Comparison of ENCODE assay signal across 10 cellular contexts in genomic region chr20:3041818-3042504, GRCh38. TPM values are rescaled to one million over a fixed set of nuclear protein-coding genes. Genes with fewer than 3 reads are reported as not detected.
A peak's percentile ranks its signal among the peaks of the same experiment; 100 is the strongest.
DNase-seq lines count a peak whose midpoint lies in the region; ATAC-seq and TF ChIP-seq lines count a peak whose summit lies in the region.
"Had no signal": no experiment of that assay in that cellular context is flagged by ENCODE, and none has a peak within 500 bp of the region (broad histone marks: within the 10 kb centered on the region; RNA-seq: fewer than 3 reads in every experiment).

No MANE protein-coding gene starts in this region.

- peak overlapping the region in 1 of 2 experiments; percentile 10; a peak in 1 of 4 replicates for H4K8ac ChIP-seq in IMR-90 (ENCODE audit: low read depth in 2 of 2, low read length in 2 of 2)

- peaks cover 14% of the 10 kb centered on the region for H3K36me3 Mint-ChIP-seq in mesothelial cell of epicardium
- H3K36me3 Mint-ChIP-seq in T-cell = peaks cover 18% of the 10 kb centered on the region

- no peaks in the 10 kb centered on the region for H3K9me3 ChIP-seq in IMR-90 (ENCODE audit: control insufficient read depth, insufficient read depth, low read length)
- H3K9me3 ChIP-seq in Karpas-422 (ENCODE audit: low read length) = no peaks in the 10 kb centered on the region

- peak overlapping the region; percentile 50; the same call in 1 of the 2 replicates for H3K27ac ChIP-seq in IMR-90 (ENCODE audit: insufficient read depth, low read length)
- H3K27ac ChIP-seq in cingulate gyrus (ENCODE audit: low read depth, low read length) = peak overlapping the region; percentile 41
- no peak overlapping the region for H3K27ac ChIP-seq in Karpas-422 (ENCODE audit: low read length)

- H3K36me3 ChIP-seq in IMR-90 (ENCODE audit: control insufficient read depth, insufficient read depth, low read length) = peaks cover 30% of the 10 kb centered on the region
- H3K36me3 ChIP-seq in Karpas-422 (ENCODE audit: insufficient read depth, low read length) = no peaks in the 10 kb centered on the region; the same call in 1 of the 2 replicates

- peak overlapping the region; percentile 15; the same call in 1 of the 2 replicates for H3K4me3 ChIP-seq in AG04449 (ENCODE audit: low read depth, low read length)
- no peak overlapping the region for H3K4me3 ChIP-seq in IMR-90 (ENCODE audit: insufficient read depth, low read depth, low read length)
- no peak overlapping the region for H3K4me3 ChIP-seq in Karpas-422 (ENCODE audit: low read length)

- peak overlapping the region; percentile 90 for H3K27ac Mint-ChIP-seq in mesothelial cell of epicardium
- peak overlapping the region in 1 of 2 donors; percentile 46 for H3K27ac Mint-ChIP-seq in T-cell

- intact Hi-C loops in IMR-90 (cut with micrococcal nuclease) = no loop called here

- CTCF ChIA-PET in AG04449 (lab: Yijun Ruan, JAX) = interaction anchor here (1.8 to 2.4 kb wide), 2 partner anchors 11 kb away, joined by 4 to 9 read pairs; no protein-coding TSS in a partner anchor
- CTCF ChIA-PET in IMR-90 (lab: Yijun Ruan, JAX) = interaction anchor here (0.7 kb wide), 1 partner anchor 41 kb away, joined by 3 read pairs; no protein-coding TSS in a partner anchor
- CTCF ChIA-PET in T-cell (lab: Charles Lee) = interaction anchor here in 1 of 2 donors (0.6 kb wide), 1 partner anchor 210 kb away, joined by 4 read pairs; no protein-coding TSS in a partner anchor

- H3K56ac ChIP-seq in IMR-90 (ENCODE audit: extremely low read depth, insufficient read depth, low read length) = no peak overlapping the region

- H3K4me1 ChIP-seq in IMR-90 (ENCODE audit: control insufficient read depth, insufficient read depth, low read length) (peaks cover 11% of the 10 kb centered on the region), Karpas-422 (ENCODE audit: low read length) (peaks cover 23% of the 10 kb centered on the region)

- no peak overlapping the region for H2AK5ac ChIP-seq in IMR-90 (ENCODE audit: low read depth, low read length)

- no peak overlapping the region for H2AK9ac ChIP-seq in IMR-90 (replicated peaks; ENCODE audit: low read depth, low read length, poor library complexity)

- TF ChIP-seq CTCF in AG04449 (IDR thresholded peaks at IDR 0.05; ENCODE audit: insufficient read depth, low read length, missing control alignments) (no peak), IMR-90 (conservative IDR thresholded peaks at IDR 0.05; ENCODE audit: low read depth, low read length) (no peak), mesothelial cell of epicardium (IDR thresholded peaks at IDR 0.05; ENCODE audit: unreplicated experiment) (no peak)

- H3K9me2 ChIP-seq in Karpas-422 (replicated peaks; ENCODE audit: insufficient read depth, low read length) = no peaks in the 10 kb centered on the region

- peak overlapping the region; percentile 60; the same call in 1 of the 2 replicates for H3K23ac ChIP-seq in IMR-90 (ENCODE audit: low read depth, low read length)

- H3K27me3 ChIP-seq in IMR-90 (ENCODE audit: control insufficient read depth, insufficient read depth, low read length) (no peaks in the 10 kb centered on the region), Karpas-422 (ENCODE audit: low read length) (no peaks in the 10 kb centered on the region)

- H3K18ac ChIP-seq in IMR-90 (ENCODE audit: low read depth, low read length) = no peak overlapping the region

- DNase-seq in AG04449 (ENCODE audit: low read depth, low spot score) = no peak
- DNase-seq in IMR-90 = peak; percentile 4
- DNase-seq in mesothelial cell of epicardium (ENCODE audit: low spot score in 2 of 2, unreplicated experiment in 2 of 2) = no peak
- no peak for DNase-seq in Karpas-422
- no peak for DNase-seq in T-cell
- DNase-seq: H7, small intestine had no signal

- H2AFZ ChIP-seq in IMR-90 (replicated peaks; ENCODE audit: low read length, poor library complexity) = no peak overlapping the region
- H2AFZ ChIP-seq in Karpas-422 (ENCODE audit: low read length) = no peak overlapping the region

- no peak overlapping the region for H2BK15ac ChIP-seq in IMR-90 (ENCODE audit: low read depth, low read length)

- no peak overlapping the region; the same call in none of the 2 replicates for H3K9ac ChIP-seq in IMR-90 (ENCODE audit: low read depth, low read length)
- H3K9ac ChIP-seq in Karpas-422 (ENCODE audit: low read length) = no peak overlapping the region

- in situ Hi-C loops in IMR-90 (cut with MboI; ENCODE audit: low sequenced_read_pairs) = no loop called here

- H2BK5ac ChIP-seq in IMR-90 (ENCODE audit: low read depth, low read length, poor library complexity, severe bottlenecking) = peak overlapping the region; percentile 7

- ATAC-seq in IMR-90 (ENCODE audit: low read depth) (no peak), GM21526 (IDR thresholded peaks at IDR 0.05; ENCODE audit: low FRiP score, unreplicated experiment) (no peak), T-cell (replicated peaks in 1 of 4) (no peak), GM21723 (IDR thresholded peaks at IDR 0.05; ENCODE audit: unreplicated experiment) (no peak)

- H4K20me1 ChIP-seq in IMR-90 (ENCODE audit: insufficient read depth, low read length) = peaks cover 6% of the 10 kb centered on the region
- 0 out of 2 replicates have a peak, but pooled peaks cover 2% of the 10 kb centered on the region for H4K20me1 ChIP-seq in Karpas-422 (ENCODE audit: insufficient read depth, low read depth, low read length)

- H3K4me1 Mint-ChIP-seq in mesothelial cell of epicardium (peaks cover 21% of the 10 kb centered on the region), T-cell (peaks cover 12 to 15% (median 13%) of the 10 kb centered on the region in 3 donors)

- peaks cover 5 to 9% of the 10 kb centered on the region in 2 experiments for H3K79me1 ChIP-seq in IMR-90 (ENCODE audit: low read depth in 1 of 2, low read length in 2 of 2)

- no peak for TF ChIP-seq RAD21 in IMR-90 (IDR thresholded peaks at IDR 0.05; ENCODE audit: low read length)

- 0 out of 2 replicates have a peak overlapping the region, but pooled peaks have one; percentile 24 for H3K14ac ChIP-seq in IMR-90 (replicated peaks; ENCODE audit: low read depth, low read length)

- WGBS in IMR-90 (ENCODE audit: extremely low coverage in 2 of 2, insufficient read length in 1 of 2), 2 experiments = no CpG with 5 or more reads among the region's 13 CpGs

- no TSS peak for BruUV-seq in IMR-90 (replicated peaks; lab: Mats Ljungman, UMichigan)

- POLR2A ChIA-PET in AG04449 (lab: Yijun Ruan, JAX) (no interaction called here), IMR-90 (lab: Charles Lee; ENCODE audit: unreplicated experiment) (no interaction called here), T-cell (lab: Charles Lee) (no interaction called here)

- H4K91ac ChIP-seq in IMR-90 (ENCODE audit: insufficient read depth, low read depth, low read length) = no peak overlapping the region

- peaks cover 16% of the 10 kb centered on the region for H3K9me1 ChIP-seq in IMR-90 (ENCODE audit: insufficient read depth, low read length)

- no peak overlapping the region for H2BK20ac ChIP-seq in IMR-90 (ENCODE audit: low read depth, low read length)

- H2BK120ac ChIP-seq in IMR-90 (ENCODE audit: low read depth, low read length) = no peak overlapping the region

- H3K27me3 Mint-ChIP-seq in mesothelial cell of epicardium (ENCODE audit: low read depth) (no peaks in the 10 kb centered on the region), T-cell (no peaks in the 10 kb centered on the region)

- H3K4me2 ChIP-seq in IMR-90 (ENCODE audit: low read depth, low read length) (peak overlapping the region; percentile 64), Karpas-422 (ENCODE audit: low read depth, low read length, poor library complexity, severe bottlenecking) (no peak overlapping the region)

- H3K4ac ChIP-seq in IMR-90 (ENCODE audit: low read depth, low read length) = no peak overlapping the region

- no peaks in the 10 kb centered on the region for H3K9me3 Mint-ChIP-seq in mesothelial cell of epicardium
- no peaks in the 10 kb centered on the region for H3K9me3 Mint-ChIP-seq in T-cell

- TF ChIP-seq POLR2A in IMR-90 (IDR thresholded peaks at IDR 0.05; ENCODE audit: low read depth, low read length) = no peak

- peaks cover 10% of the 10 kb centered on the region for H3K79me2 ChIP-seq in Karpas-422 (ENCODE audit: low read length)

- H3K4me3 Mint-ChIP-seq in mesothelial cell of epicardium (peak overlapping the region; percentile 51), T-cell (no peak overlapping the region)

- dilution Hi-C loops in IMR-90 (cut with HindIII; ENCODE audit: low sequenced_read_pairs, unreplicated experiment) = no loop called here

- peak overlapping the region; percentile 56 for H4K5ac ChIP-seq in IMR-90 (ENCODE audit: low read depth, low read length)

RNA-seq across cellular contexts. Expression of gene GNRH2, which starts 1.5 kb away (rescaled TPM):
- total RNA-seq in IMR-90 (2012; rRNA removed) = 0.18 and 0.28 TPM in 2 replicates
- polyA plus RNA-seq in IMR-90 (2012; rRNA removed) = 0.16 and 0.21 TPM in 2 replicates
- not detected in 2 replicates for polyA plus RNA-seq in IMR-90 (2012; cell fraction: cytosol; rRNA removed)
- polyA plus RNA-seq in IMR-90 (2012; cell fraction: nucleus; rRNA removed; ENCODE audit: low replicate concordance) = 1.7 and 3.5 TPM in 2 replicates
- total RNA-seq in mesothelial cell of epicardium = 1.6 to 2.1 TPM (median 1.9 TPM) in 3 replicates
- 0.52 and 2.7 TPM in 2 replicates for total RNA-seq in Karpas-422 (2014; rRNA removed; shearing (Covaris generic); ENCODE audit: low replicate concordance)
- 1 to 10 TPM in 4 of 5 donors, under 1 TPM in 1; 0.60 to 3.4 (median 1.8) TPM for total RNA-seq in T-cell
- total RNA-seq: H7 had no signal

RNA-seq across cellular contexts. Expression of gene MRPS26, which starts 3.9 kb away (rescaled TPM):
- 22.2 and 24.7 TPM in 2 replicates for total RNA-seq in IMR-90 (2012; rRNA removed)
- polyA plus RNA-seq in IMR-90 (2012; rRNA removed) = 38.6 and 49.5 TPM in 2 replicates
- 53.9 and 56.0 TPM in 2 replicates for polyA plus RNA-seq in IMR-90 (2012; cell fraction: cytosol; rRNA removed)
- polyA plus RNA-seq in IMR-90 (2012; cell fraction: nucleus; rRNA removed; ENCODE audit: low replicate concordance) = 20.0 and 35.2 TPM in 2 replicates
- total RNA-seq in mesothelial cell of epicardium = 56.9 to 66.3 TPM (median 57.0 TPM) in 3 replicates
- total RNA-seq in Karpas-422 (2014; rRNA removed; shearing (Covaris generic); ENCODE audit: low replicate concordance) = 66.5 and 109 TPM in 2 replicates
- 10 to 100 TPM; 20.9 to 38.5 (median 36.8) TPM for total RNA-seq in T-cell

RNA-seq across cellular contexts. Expression of gene OXT, which starts 29.5 kb away (rescaled TPM):
- total RNA-seq in IMR-90 (2012; rRNA removed) (not detected in 2 replicates), mesothelial cell of epicardium (not detected in 3 replicates), T-cell (1 to 10 TPM in 2 of 5 donors, under 1 TPM in 1, not detected in 2; 0.92 to 3.0 (median 1.5) TPM)
- not detected in 2 replicates for polyA plus RNA-seq in IMR-90 (2012; rRNA removed)
- polyA plus RNA-seq in IMR-90 (2012; cell fraction: cytosol; rRNA removed) = not detected in 2 replicates
- polyA plus RNA-seq in IMR-90 (2012; cell fraction: nucleus; rRNA removed; ENCODE audit: low replicate concordance) = not detected in 2 replicates
- total RNA-seq in Karpas-422 (2014; rRNA removed; shearing (Covaris generic); ENCODE audit: low replicate concordance) = not detected in 2 replicates

RNA-seq across cellular contexts. Expression of gene AVP, which starts 42.6 kb away (rescaled TPM):
- total RNA-seq in IMR-90 (2012; rRNA removed) = not detected in 2 replicates
- polyA plus RNA-seq in IMR-90 (2012; rRNA removed) = not detected in 2 replicates
- not detected in 2 replicates for polyA plus RNA-seq in IMR-90 (2012; cell fraction: cytosol; rRNA removed)
- not detected in 2 replicates for polyA plus RNA-seq in IMR-90 (2012; cell fraction: nucleus; rRNA removed; ENCODE audit: low replicate concordance)
- not detected in 3 replicates for total RNA-seq in mesothelial cell of epicardium
- total RNA-seq in Karpas-422 (2014; rRNA removed; shearing (Covaris generic); ENCODE audit: low replicate concordance) = not detected in 2 replicates
- total RNA-seq in T-cell = 1 to 10 TPM in 1 of 5 donors, under 1 TPM in 2, not detected in 2; 0.44 to 1.6 (median 0.59) TPM
- total RNA-seq: H7 had no signal
